8 cellular contexts compared by ENCODE assay signal in the genomic region with DNA sequence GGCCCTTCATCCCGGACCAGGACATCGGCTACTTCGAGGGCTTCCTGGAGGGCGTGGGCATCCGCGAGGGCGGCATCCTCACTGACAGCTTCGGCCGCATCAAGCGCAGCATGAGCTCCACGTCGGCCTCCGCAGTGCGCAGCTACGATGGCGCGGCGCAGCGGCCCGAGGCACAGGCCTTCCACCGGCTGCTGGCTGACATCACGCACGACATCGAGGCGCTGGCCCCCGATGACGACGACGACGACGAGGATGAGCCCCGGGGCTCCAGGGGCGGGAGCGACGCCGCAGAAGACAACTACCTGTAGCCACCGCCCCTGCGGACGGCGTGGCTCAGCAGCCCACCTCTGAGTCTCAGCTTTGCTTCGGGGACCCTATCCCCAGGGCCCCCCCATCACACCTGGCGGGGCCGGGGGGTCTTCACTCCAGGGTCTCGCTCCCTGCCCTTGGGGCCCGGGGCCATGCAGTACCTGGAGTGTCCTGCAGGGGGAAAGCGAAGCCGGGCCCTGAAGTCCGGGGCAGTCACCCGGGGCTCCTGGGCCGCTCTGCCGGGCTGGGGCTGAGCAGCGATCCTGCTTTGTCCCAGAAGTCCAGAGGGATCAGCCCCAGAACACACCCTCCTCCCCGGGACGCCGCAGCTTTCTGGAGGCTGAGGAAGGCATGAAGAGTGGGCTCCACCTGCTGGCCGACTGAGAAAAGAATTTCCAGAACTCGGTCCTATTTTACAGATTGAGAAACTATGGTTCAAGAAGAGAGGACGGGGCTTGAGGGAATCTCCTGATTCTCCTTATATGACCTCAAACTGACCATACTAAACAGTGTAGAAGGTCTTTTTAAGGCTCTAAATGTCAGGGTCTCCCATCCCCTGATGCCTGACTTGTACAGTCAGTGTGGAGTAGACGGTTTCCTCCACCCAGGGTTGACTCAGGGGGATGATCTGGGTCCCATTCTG. TPM values are rescaled to one million over a fixed set of nuclear protein-coding genes. Genes with fewer than 3 reads are reported as not detected.
A peak's percentile ranks its signal among the peaks of the same experiment; 100 is the strongest.
DNase-seq lines count a peak whose midpoint lies in the region; ATAC-seq and TF ChIP-seq lines count a peak whose summit lies in the region.

No MANE protein-coding gene starts in this region.

- peak; percentile 36 for ATAC-seq in HG02798 (IDR thresholded peaks at IDR 0.05; ENCODE audit: poor library complexity, unreplicated experiment)
- ATAC-seq in left lung: peak; percentile 92
- ATAC-seq in HG03039 (IDR thresholded peaks at IDR 0.05; ENCODE audit: unreplicated experiment): no peak

- H3K27me3 Mint-ChIP-seq in dendritic cell treated with granulocyte-macrophage colony-stimulating factor and Interleukin-4, amounts not matched to agents 40 ng/mL and 50 ng/mL, for 4 days: peaks cover 6% of the 10 kb centered on the region

- H3K4me3 ChIP-seq in BJ (ENCODE audit: low read depth, low read length) (peak overlapping the region; percentile 19), left lung (peak overlapping the region in 1 of 2 donors; percentile 29)

- H3K36me3 Mint-ChIP-seq in dendritic cell treated with granulocyte-macrophage colony-stimulating factor and Interleukin-4, amounts not matched to agents 40 ng/mL and 50 ng/mL, for 4 days (ENCODE audit: low read depth): no peaks in the 10 kb centered on the region

- no peaks in the 10 kb centered on the region for H3K9me3 ChIP-seq in left lung

- CTCF ChIA-PET in BJ (lab: Yijun Ruan, JAX): interaction anchor here (0.6 to 9.9 kb wide), 55 partner anchors 10 to 419 kb away, joined by 3 to 167 read pairs (median 5); a partner anchor contains a TSS

- DNase-seq in BJ (ENCODE audit: low read depth): peak; percentile 38
- DNase-seq in NCI-H526 (lab: John Stamatoyannopoulos, UW): peak; percentile 92 to 98
- peak; percentile 48 for DNase-seq in activated CD4-positive, alpha-beta T cell treated with anti-CD3 and anti-CD28 coated beads for 4 hours
- peak; percentile 78 to 92 for DNase-seq in left lung
- peak; percentile 60 for DNase-seq in stimulated activated CD4-positive, alpha-beta T cell treated with anti-CD3 and anti-CD28 coated beads, Interleukin-4, amount 100 ng/mL, for 1 hour

- H3K27ac Mint-ChIP-seq in dendritic cell treated with granulocyte-macrophage colony-stimulating factor and Interleukin-4, amounts not matched to agents 40 ng/mL and 50 ng/mL, for 4 days: no peak overlapping the region

- peaks cover 5 to 56% of the 10 kb centered on the region in 2 donors for H3K4me1 ChIP-seq in left lung

- peak overlapping the region; percentile 70 for H3K4me3 Mint-ChIP-seq in dendritic cell treated with granulocyte-macrophage colony-stimulating factor and Interleukin-4, amounts not matched to agents 40 ng/mL and 50 ng/mL, for 4 days

- peaks cover 37% of the 10 kb centered on the region for H3K27me3 ChIP-seq in BJ (ENCODE audit: control insufficient read depth, insufficient read depth, low read length)
- H3K27me3 ChIP-seq in left lung: peaks cover 3 to 34% of the 10 kb centered on the region in 2 donors

- intact Hi-C loops in dendritic cell treated with granulocyte-macrophage colony-stimulating factor and Interleukin-4, amounts not matched to agents 40 ng/mL and 50 ng/mL, for 4 days (cut with micrococcal nuclease): loop anchor here (1.0 to 5.0 kb wide), 3 partner anchors 36 to 209 kb away; no protein-coding TSS in a partner anchor
- intact Hi-C loops in left lung (cut with DNase I): no loop called here

- POLR2A ChIA-PET in BJ (lab: Charles Lee): no interaction called here

- TF ChIP-seq CTCF in BJ (IDR thresholded peaks at IDR 0.05; ENCODE audit: insufficient read depth, low read depth, low read length) (peak; percentile 87), left lung (IDR thresholded peaks at IDR 0.05) (peak; percentile 89 to 97)

- no peaks in the 10 kb centered on the region for H3K36me3 ChIP-seq in BJ (ENCODE audit: control insufficient read depth, insufficient read depth, low read length)
- H3K36me3 ChIP-seq in left lung: no peaks in the 10 kb centered on the region

- H3K9me3 Mint-ChIP-seq in dendritic cell treated with granulocyte-macrophage colony-stimulating factor and Interleukin-4, amounts not matched to agents 40 ng/mL and 50 ng/mL, for 4 days: no peaks in the 10 kb centered on the region

- peaks cover 54% of the 10 kb centered on the region for H3K4me1 Mint-ChIP-seq in dendritic cell treated with granulocyte-macrophage colony-stimulating factor and Interleukin-4, amounts not matched to agents 40 ng/mL and 50 ng/mL, for 4 days (ENCODE audit: low read depth)

- peak overlapping the region in 1 of 2 donors; percentile 87 for H3K27ac ChIP-seq in left lung

RNA-seq across cellular contexts. Expression of a gene that starts 20.8 kb away (rescaled TPM):
- polyA plus RNA-seq in BJ (2011; rRNA removed): 0.05 TPM in 1 of 2 replicates, not detected in the other
- not detected in 2 replicates for polyA minus RNA-seq in BJ (2011; rRNA and poly(A)+ RNA removed)
- total RNA-seq in left lung: 100 to 1,000 TPM in 1 of 2 donors, 10 to 100 TPM in 1; 30.8 to 110 TPM

RNA-seq across cellular contexts. Expression of a gene that starts 21.0 kb away (rescaled TPM):
- polyA plus RNA-seq in BJ (2011; rRNA removed): not detected in 2 replicates
- polyA minus RNA-seq in BJ (2011; rRNA and poly(A)+ RNA removed): not detected in 2 replicates
- total RNA-seq in left lung: 10 to 100 TPM in 1 of 2 donors, 1 to 10 TPM in 1; 6.8 to 13.5 TPM

Comparison
In these comparisons a context has a peak if more than half of its experiments do, and no peak if none do; other contexts are left out.
1. DNase-seq: peak in every context shown above with its lines; median percentile 95 in NCI-H526; 85 in left lung; 60 in stimulated activated CD4-positive, alpha-beta T cell treated with anti-CD3 and anti-CD28 coated beads, Interleukin-4, amount 100 ng/mL, for 1 hour; 48 in activated CD4-positive, alpha-beta T cell treated with anti-CD3 and anti-CD28 coated beads for 4 hours; 38 in BJ.